Comparison of ENCODE assay signal across 8 cellular contexts in the genomic region with DNA sequence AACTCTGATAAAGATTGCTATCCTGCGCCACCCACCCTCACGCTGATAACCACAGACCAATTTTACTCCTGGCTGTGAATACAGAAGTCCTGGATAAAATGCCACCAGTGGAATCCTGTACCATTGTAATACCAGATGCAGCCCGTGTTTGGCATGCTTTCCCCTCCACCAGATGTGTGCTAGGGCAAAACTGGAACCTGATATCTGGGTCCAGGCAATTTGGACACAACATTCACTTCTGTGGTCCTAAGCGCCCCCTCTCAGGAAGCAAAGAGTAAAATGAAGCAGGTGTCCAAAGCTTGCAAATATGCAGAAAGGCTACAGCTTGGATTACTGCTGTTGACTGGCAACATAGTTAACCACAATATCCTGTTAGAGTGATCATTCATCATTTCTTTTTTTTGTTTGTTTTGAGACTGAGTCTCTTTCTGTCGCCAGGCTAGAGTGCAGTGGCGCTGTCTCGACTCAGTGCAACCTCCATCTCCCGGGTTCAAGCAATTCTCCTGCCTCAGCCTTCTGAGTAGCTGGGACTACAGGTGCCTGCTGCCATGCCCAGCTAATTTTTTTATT. TPM values are rescaled to one million over a fixed set of nuclear protein-coding genes. Genes with fewer than 3 reads are reported as not detected.
A peak's percentile ranks its signal among the peaks of the same experiment; 100 is the strongest.
DNase-seq lines count a peak whose midpoint lies in the region; ATAC-seq and TF ChIP-seq lines count a peak whose summit lies in the region.

No MANE protein-coding gene starts in this region.

- H3K27me3 ChIP-seq in MG63 = no peaks in the 10 kb centered on the region

- no peaks in the 10 kb centered on the region for H3K36me3 ChIP-seq in MG63

- peak overlapping the region; percentile 20; the same call in 1 of the 2 replicates for H3K4me3 ChIP-seq in Jurkat, Clone E6-1 (ENCODE audit: low read length)
- H3K4me3 ChIP-seq in MG63 = no peak overlapping the region

- no peak overlapping the region for H3K4me3 Mint-ChIP-seq in progenitor cell of endocrine pancreas (ENCODE audit: low read depth)

- H3K9me3 Mint-ChIP-seq in progenitor cell of endocrine pancreas (ENCODE audit: low read depth) = no peaks in the 10 kb centered on the region

- H3K27ac Mint-ChIP-seq in progenitor cell of endocrine pancreas = no peak overlapping the region

- no peaks in the 10 kb centered on the region for H3K9me3 ChIP-seq in MG63

- peak; percentile 71 for DNase-seq in ELR (ENCODE audit: low read depth)
- peak; percentile 88 for DNase-seq in Jurkat, Clone E6-1 (ENCODE audit: low read depth, low spot score)
- peak; percentile 4 for DNase-seq in T1000 (lab: John Stamatoyannopoulos, UW)
- DNase-seq in kidney tubule cell (ENCODE audit: low spot score) = peak; percentile 74
- no peak for DNase-seq in progenitor cell of endocrine pancreas (ENCODE audit: low spot score, unreplicated experiment)
- DNase-seq in MG63 = no peak
- no peak for DNase-seq in NCI-H2196 (lab: John Stamatoyannopoulos, UW; ENCODE audit: unreplicated experiment)

- H3K4me1 Mint-ChIP-seq in progenitor cell of endocrine pancreas (ENCODE audit: low read depth) = no peaks in the 10 kb centered on the region

- no peak for ATAC-seq in HG03108 (IDR thresholded peaks at IDR 0.05; ENCODE audit: unreplicated experiment)

- TF ChIP-seq CTCF in progenitor cell of endocrine pancreas (IDR thresholded peaks at IDR 0.05; ENCODE audit: unreplicated experiment) = no peak

- H3K27me3 Mint-ChIP-seq in progenitor cell of endocrine pancreas = peaks cover 8% of the 10 kb centered on the region

- H3K36me3 Mint-ChIP-seq in progenitor cell of endocrine pancreas (ENCODE audit: insufficient read depth) = no peaks in the 10 kb centered on the region

RNA-seq across cellular contexts. Expression of gene LOXL1, which starts 32.8 kb away (rescaled TPM):
- 7.1 TPM for polyA plus RNA-seq in Jurkat, Clone E6-1 (2012; ENCODE audit: insufficient read depth, insufficient read length)
- 17.1 and 17.4 TPM in 2 replicates for total RNA-seq in progenitor cell of endocrine pancreas
- 206 and 224 TPM in 2 replicates for total RNA-seq in MG63 (2014; rRNA removed; shearing (Covaris generic); ENCODE audit: low replicate concordance)

RNA-seq across cellular contexts. Expression of gene STOML1, which starts 33.0 kb away (rescaled TPM):
- polyA plus RNA-seq in Jurkat, Clone E6-1 (2012; ENCODE audit: insufficient read depth, insufficient read length) = 10.5 TPM
- total RNA-seq in progenitor cell of endocrine pancreas = 8.0 and 8.7 TPM in 2 replicates
- 45.3 and 53.1 TPM in 2 replicates for total RNA-seq in MG63 (2014; rRNA removed; shearing (Covaris generic); ENCODE audit: low replicate concordance)

RNA-seq across cellular contexts. Expression of gene PML, which starts 35.4 kb away (rescaled TPM):
- polyA plus RNA-seq in Jurkat, Clone E6-1 (2012; ENCODE audit: insufficient read depth, insufficient read length) = 45.8 TPM
- 27.8 and 29.9 TPM in 2 replicates for total RNA-seq in progenitor cell of endocrine pancreas
- 19.5 and 39.8 TPM in 2 replicates for total RNA-seq in MG63 (2014; rRNA removed; shearing (Covaris generic); ENCODE audit: low replicate concordance)

Comparison
In these comparisons a context has a peak if more than half of its experiments do, and no peak if none do; other contexts are left out.
1. DNase-seq: peak in ELR (single experiment), Jurkat, Clone E6-1 (single experiment), T1000 (single experiment) and kidney tubule cell (single experiment); none in progenitor cell of endocrine pancreas (single experiment), MG63 (single experiment) and NCI-H2196 (single experiment).
2. RNA of gene LOXL1, which starts 32.8 kb away (total RNA-seq): 206 to 224 TPM in MG63; 17.1 to 17.4 TPM in progenitor cell of endocrine pancreas; every median in the first group is over 10 times any median in the second.